Comparison of ENCODE assay signal across 20 cellular contexts in the genomic region with DNA sequence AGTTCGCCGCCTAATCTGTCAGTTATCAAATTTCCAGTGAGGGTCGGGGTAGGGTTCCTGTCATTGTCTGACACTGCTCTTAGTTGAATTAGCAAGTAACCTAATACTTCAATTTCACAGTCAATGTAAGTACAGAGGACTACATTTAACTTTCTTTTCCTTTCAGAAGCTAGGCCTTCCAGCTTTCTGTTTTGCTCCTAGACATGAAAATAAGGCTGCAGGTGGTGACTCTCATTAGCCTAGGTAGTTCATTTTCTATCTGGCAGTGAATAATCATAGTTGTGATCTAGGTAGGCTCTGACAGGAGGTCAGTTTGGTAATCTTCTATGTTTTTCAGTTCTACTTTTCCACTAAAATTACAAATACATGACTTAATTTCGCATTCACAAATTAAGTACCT.
"Had no signal": no experiment of that assay in that cellular context is flagged by ENCODE, and none has a peak within 500 bp of the region (broad histone marks: within the 10 kb centered on the region; RNA-seq: fewer than 3 reads in every experiment).

No MANE protein-coding gene starts in this region.

- H3K27ac ChIP-seq: brain microvascular endothelial cell, cardiac muscle cell, Peyer's patch, RWPE1, SJCRH30 had no signal

- H3K4me3 ChIP-seq: cardiac muscle cell, Peyer's patch, SJCRH30 had no signal

- H3K4me1 ChIP-seq: Peyer's patch, SJCRH30 had no signal

- DNase-seq: activated CD4-positive, alpha-beta T cell treated with anti-CD3 and anti-CD28 coated beads for 4 hours; activated CD8-positive, alpha-beta memory T cell treated with anti-CD3 and anti-CD28 coated beads, Interleukin-2, amount 50 U/mL, for 4 hours; activated CD8-positive, alpha-beta T cell treated with anti-CD3 and anti-CD28 coated beads for 36 hours; activated gamma-delta T cell treated with Interleukin-2 at 50 U/mL for 16 hours; activated naive CD4-positive, alpha-beta T cell treated with anti-CD3 and anti-CD28 coated beads, Interleukin-2, amount 10 ng/mL, durations not matched to agents 7 days and 5 days; activated naive CD8-positive, alpha-beta T cell treated with anti-CD3 and anti-CD28 coated beads for 36 hours; activated T-cell treated with anti-CD3 and anti-CD28 coated beads, Interleukin-2, amount 50 U/mL, for 72 hours; brain microvascular endothelial cell; Karpas-422; NCI-H2029; NCI-H510A treated with DMSO at 0.1 percent for 48 hours; NCI-H774; Peyer's patch; Right ventricle myocardium superior; SJCRH30; SW 1271 had no signal

- H3K27me3 ChIP-seq: brain microvascular endothelial cell, cardiac muscle cell, Peyer's patch, SJCRH30 had no signal

- H3K36me3 ChIP-seq: brain microvascular endothelial cell, cardiac muscle cell, Peyer's patch, SJCRH30 had no signal

- H3K9me3 ChIP-seq: Peyer's patch, SJCRH30 had no signal

- ATAC-seq: activated CD4-positive, CD25-positive, alpha-beta regulatory T cell treated with anti-CD3 and anti-CD28 coated beads, Interleukin-2, amount 50 U/mL, for 24 hours; activated CD8-positive, alpha-beta T cell treated with anti-CD3 and anti-CD28 coated beads for 36 hours; activated T-cell treated with anti-CD3 and anti-CD28 coated beads, Interleukin-2, amount 50 U/mL, for 72 hours; SK-N-SH treated with all-trans-retinoic acid at 6 μM for 48 hours had no signal
